In genomic region chr3:118997190-118997589, GRCh38 we compare ENCODE assay signal across 14 cellular contexts. TPM values are rescaled to one million over a fixed set of nuclear protein-coding genes. Genes with fewer than 3 reads are reported as not detected.
A peak's percentile ranks its signal among the peaks of the same experiment; 100 is the strongest.
DNase-seq lines count a peak whose midpoint lies in the region; ATAC-seq and TF ChIP-seq lines count a peak whose summit lies in the region.
"Had no signal": no experiment of that assay in that cellular context is flagged by ENCODE, and none has a peak within 500 bp of the region (broad histone marks: within the 10 kb centered on the region; RNA-seq: fewer than 3 reads in every experiment).

No MANE protein-coding gene starts in this region.

- TF ChIP-seq CTCF in cardiac muscle cell (IDR thresholded peaks at IDR 0.05; ENCODE audit: low read depth, low read length) (no peak), esophagus muscularis mucosa (IDR thresholded peaks at IDR 0.05) (no peak), natural killer cell (IDR thresholded peaks at IDR 0.05) (no peak)

- H3K27me3 ChIP-seq in cardiac muscle cell (no peaks in the 10 kb centered on the region), esophagus muscularis mucosa (no peaks in the 10 kb centered on the region)

- no peaks in the 10 kb centered on the region for H3K36me3 ChIP-seq in cardiac muscle cell
- H3K36me3 ChIP-seq in esophagus muscularis mucosa, result no peaks in the 10 kb centered on the region

- no peak overlapping the region for H3K4me3 Mint-ChIP-seq in activated CD4-positive, alpha-beta memory T cell treated with anti-CD3 and anti-CD28 coated beads, Interleukin-2, amount 10 ng/mL, durations not matched to agents 7 days and 5 days
- no peak overlapping the region for H3K4me3 Mint-ChIP-seq in natural killer cell
- H3K4me3 Mint-ChIP-seq: CD4-positive, alpha-beta T cell; H9 had no signal

- H3K9me3 ChIP-seq in cardiac muscle cell (ENCODE audit: low read depth) (no peaks in the 10 kb centered on the region), esophagus muscularis mucosa (no peaks in the 10 kb centered on the region)
- H3K9me3 ChIP-seq: A549, Caco-2 had no signal

- ATAC-seq in left cardiac atrium, result no peak
- ATAC-seq in natural killer cell, result no peak
- ATAC-seq in HG03442 (IDR thresholded peaks at IDR 0.05; ENCODE audit: unreplicated experiment), result no peak
- ATAC-seq: A549 had no signal

- H3K4me1 ChIP-seq in cardiac muscle cell (ENCODE audit: low read depth), result peaks cover 15% of the 10 kb centered on the region
- H3K4me1 ChIP-seq in esophagus muscularis mucosa, result peaks cover 0 to 27% (median 9%) of the 10 kb centered on the region in 4 donors
- H3K4me1 ChIP-seq: A549 had no signal

- no peaks in the 10 kb centered on the region for H3K27me3 Mint-ChIP-seq in activated CD4-positive, alpha-beta memory T cell treated with anti-CD3 and anti-CD28 coated beads, Interleukin-2, amount 10 ng/mL, durations not matched to agents 7 days and 5 days
- H3K27me3 Mint-ChIP-seq in natural killer cell (ENCODE audit: low read depth in 2 of 2), result no peaks in the 10 kb centered on the region
- H3K27me3 Mint-ChIP-seq: CD4-positive, alpha-beta T cell had no signal

- H3K36me3 Mint-ChIP-seq in activated CD4-positive, alpha-beta memory T cell treated with anti-CD3 and anti-CD28 coated beads, Interleukin-2, amount 10 ng/mL, durations not matched to agents 7 days and 5 days (ENCODE audit: low read depth), result no peaks in the 10 kb centered on the region
- no peaks in the 10 kb centered on the region for H3K36me3 Mint-ChIP-seq in natural killer cell

- CTCF ChIA-PET in activated CD4-positive, alpha-beta memory T cell treated with anti-CD3 and anti-CD28 coated beads, Interleukin-2, amount 10 ng/mL, durations not matched to agents 7 days and 5 days (lab: Charles Lee), result no interaction called here

- no peak for DNase-seq in cardiac muscle cell (ENCODE audit: low read depth in 1 of 2, low spot score in 1 of 2)
- no peak for DNase-seq in left cardiac atrium
- no peak for DNase-seq in esophagus muscularis mucosa (ENCODE audit: extremely low spot score)
- no peak for DNase-seq in substantia nigra (lab: John Stamatoyannopoulos, UW)
- no peak for DNase-seq in activated CD4-positive, alpha-beta memory T cell treated with anti-CD3 and anti-CD28 coated beads, Interleukin-2, amount 10 ng/mL, durations not matched to agents 7 days and 5 days
- DNase-seq in natural killer cell, result no peak
- DNase-seq: AML-193; Caco-2; CD4-positive, alpha-beta T cell; H9 had no signal

- H3K27ac ChIP-seq in cardiac muscle cell (peak overlapping the region; percentile 71), esophagus muscularis mucosa (replicated peaks in 1 of 4) (peak overlapping the region in 3 of 4 donors; percentile 14 to 20 (median 14)), substantia nigra (ENCODE audit: low read depth, low read length, poor library complexity, severe bottlenecking) (peak overlapping the region; percentile 67)
- H3K27ac ChIP-seq: 22Rv1, A549, C4-2B had no signal

- H3K4me3 ChIP-seq in cardiac muscle cell (no peak overlapping the region), esophagus muscularis mucosa (no peak overlapping the region)
- H3K4me3 ChIP-seq: A549 had no signal

- no peak for TF ChIP-seq POLR2A in esophagus muscularis mucosa (IDR thresholded peaks at IDR 0.05; ENCODE audit: low read depth)

- no peak for TF ChIP-seq EP300 in esophagus muscularis mucosa (IDR thresholded peaks at IDR 0.05)

- WGBS in esophagus muscularis mucosa, result 56% methylated on average over 2 of the region's 2 CpGs

- no peaks in the 10 kb centered on the region for H3K4me1 Mint-ChIP-seq in activated CD4-positive, alpha-beta memory T cell treated with anti-CD3 and anti-CD28 coated beads, Interleukin-2, amount 10 ng/mL, durations not matched to agents 7 days and 5 days
- no peaks in the 10 kb centered on the region for H3K4me1 Mint-ChIP-seq in natural killer cell

- H3K9me3 Mint-ChIP-seq in activated CD4-positive, alpha-beta memory T cell treated with anti-CD3 and anti-CD28 coated beads, Interleukin-2, amount 10 ng/mL, durations not matched to agents 7 days and 5 days, result no peaks in the 10 kb centered on the region
- H3K9me3 Mint-ChIP-seq in natural killer cell, result no peaks in the 10 kb centered on the region
- H3K9me3 Mint-ChIP-seq: CD4-positive, alpha-beta T cell; H9 had no signal

- intact Hi-C loops in left cardiac atrium (cut with DNase I), result no loop called here
- intact Hi-C loops in esophagus muscularis mucosa (cut with DNase I), result no loop called here
- intact Hi-C loops in natural killer cell (cut with micrococcal nuclease), result no loop called here

- POLR2A ChIA-PET in activated CD4-positive, alpha-beta memory T cell treated with anti-CD3 and anti-CD28 coated beads, Interleukin-2, amount 10 ng/mL, durations not matched to agents 7 days and 5 days (lab: Charles Lee), result no interaction called here

- no peak overlapping the region for H3K27ac Mint-ChIP-seq in activated CD4-positive, alpha-beta memory T cell treated with anti-CD3 and anti-CD28 coated beads, Interleukin-2, amount 10 ng/mL, durations not matched to agents 7 days and 5 days
- no peak overlapping the region for H3K27ac Mint-ChIP-seq in natural killer cell
- H3K27ac Mint-ChIP-seq: CD4-positive, alpha-beta T cell; H9 had no signal

RNA-seq across cellular contexts. Expression of gene IGSF11, which starts 37.5 kb away (rescaled TPM):
- total RNA-seq in cardiac muscle cell (0.74 and 2.0 TPM in 2 replicates), left cardiac atrium (1 to 10 TPM; 2.2 to 2.7 TPM), esophagus muscularis mucosa (10 to 100 TPM in 1 of 4 donors, 1 to 10 TPM in 3; 7.0 to 13.7 (median 8.2) TPM), natural killer cell (1 to 10 TPM in 1 of 3 donors, under 1 TPM in 1, not detected in 1; 0.66 to 2.3 TPM)
- polyA plus RNA-seq in cardiac muscle cell, result 0.46 and 0.74 TPM in 2 replicates
- total RNA-seq in activated CD4-positive, alpha-beta memory T cell treated with anti-CD3 and anti-CD28 coated beads, Interleukin-2, amount 10 ng/mL, durations not matched to agents 7 days and 5 days, result under 1 TPM in 1 of 2 experiments, not detected in 1; 0.38 TPM

Comparison
In these comparisons a context has a peak if more than half of its experiments do, and no peak if none do; other contexts are left out.
1. H3K27ac ChIP-seq: peak in every context shown above with its lines; median percentile 71 in cardiac muscle cell; 67 in substantia nigra; 14 in esophagus muscularis mucosa.